In genomic region chr6:166382500-166382932, GRCh38 we compare ENCODE assay signal across 8 cellular contexts. TPM values are rescaled to one million over a fixed set of nuclear protein-coding genes. Genes with fewer than 3 reads are reported as not detected.
A peak's percentile ranks its signal among the peaks of the same experiment; 100 is the strongest.
DNase-seq lines count a peak whose midpoint lies in the region; ATAC-seq, FAIRE-seq and TF ChIP-seq lines count a peak whose summit lies in the region.

No MANE protein-coding gene starts in this region.

- under 1% methylated on average over 46 of the region's 46 CpGs for WGBS in thymus

- H3K9me3 ChIP-seq in ascending aorta (no peaks in the 10 kb centered on the region), thymus (ENCODE audit: control insufficient read depth) (no peaks in the 10 kb centered on the region)

- H3K27me3 ChIP-seq in ascending aorta (no peaks in the 10 kb centered on the region), layer of hippocampus (ENCODE audit: control insufficient read depth, insufficient read depth, low read length) (no peaks in the 10 kb centered on the region), thymus (ENCODE audit: control insufficient read depth, insufficient read depth) (no peaks in the 10 kb centered on the region)

- no peak for TF ChIP-seq CTCF in ascending aorta (IDR thresholded peaks at IDR 0.05)

- H3K4me1 ChIP-seq in ascending aorta (peaks cover 0 to 18% of the 10 kb centered on the region in 2 donors), thymus (ENCODE audit: control insufficient read depth, insufficient read depth, low read length) (no peaks in the 10 kb centered on the region)

- no peak for DNase-seq in ascending aorta (ENCODE audit: low spot score in 2 of 2)
- no peak for DNase-seq in GM19239 (ENCODE audit: insufficient read length, low spot score)
- DNase-seq in ecto neural progenitor cell (ENCODE audit: low spot score) = no peak
- DNase-seq in EL = no peak

- H3K4me3 ChIP-seq in ascending aorta = peak overlapping the region; percentile 74 to 94
- peak overlapping the region; percentile 87 for H3K4me3 ChIP-seq in thymus (ENCODE audit: low read length)

- ATAC-seq in HG03108 (IDR thresholded peaks at IDR 0.05; ENCODE audit: unreplicated experiment) = peak; percentile 3

- H3K27ac ChIP-seq in ascending aorta (peak overlapping the region; percentile 95), layer of hippocampus (ENCODE audit: low read depth, low read length) (peak overlapping the region; percentile 68), thymus (ENCODE audit: low read depth) (peak overlapping the region; percentile 83)

- FAIRE-seq in GM19239 (lab: Jason Lieb, UNC) = no peak

- intact Hi-C loops in ascending aorta (cut with DNase I) = loop anchor here (2.0 to 10.0 kb wide), 4 partner anchors 174 to 616 kb away; partner anchors contain the start of genes CEP43 and RNASET2

- H3K36me3 ChIP-seq in ascending aorta = no peaks in the 10 kb centered on the region
- no peaks in the 10 kb centered on the region for H3K36me3 ChIP-seq in thymus (ENCODE audit: control insufficient read depth, insufficient read depth)

- peak; percentile 74 for TF ChIP-seq POLR2A in GM19099 (IDR thresholded peaks at IDR 0.05; ENCODE audit: extremely low read depth, insufficient read length, low read depth)

RNA-seq across cellular contexts. Expression of gene MPC1, which starts 0.2 kb away (rescaled TPM):
- total RNA-seq in ascending aorta = 23.8 TPM
- 106 TPM for polyA plus RNA-seq in thymus

RNA-seq across cellular contexts. Expression of gene SFT2D1, which starts 40.2 kb away (rescaled TPM):
- total RNA-seq in ascending aorta = 77.7 TPM
- 106 TPM for polyA plus RNA-seq in thymus
